Comparison of ENCODE assay signal across 18 cellular contexts in the genomic region with DNA sequence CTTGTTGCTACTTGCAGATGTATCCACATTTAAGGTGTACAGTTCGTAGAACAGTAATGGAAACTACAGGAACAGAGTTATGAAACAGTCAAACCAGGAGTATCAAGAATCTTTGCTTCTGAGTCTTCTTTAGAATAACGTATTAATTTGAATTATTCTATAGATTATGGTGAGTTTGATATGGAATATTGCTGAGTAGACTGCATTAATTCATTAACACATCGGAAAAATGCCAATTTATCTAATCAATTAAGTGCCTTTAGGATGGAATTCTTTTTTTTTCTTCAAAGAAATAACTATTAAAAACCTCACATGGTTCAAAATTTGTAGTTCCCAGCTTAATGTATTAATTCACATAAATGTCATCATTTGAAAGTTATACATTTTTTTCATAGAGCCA. TPM values are rescaled to one million over a fixed set of nuclear protein-coding genes. Genes with fewer than 3 reads are reported as not detected.
DNase-seq lines count a peak whose midpoint lies in the region; ATAC-seq, FAIRE-seq and TF ChIP-seq lines count a peak whose summit lies in the region.
"Had no signal": no experiment of that assay in that cellular context is flagged by ENCODE, and none has a peak within 500 bp of the region (broad histone marks: within the 10 kb centered on the region; RNA-seq: fewer than 3 reads in every experiment).

No MANE protein-coding gene starts in this region.

- no TSS peak for BruUV-seq in HepG2 (replicated peaks; lab: Mats Ljungman, UMichigan)
- no TSS peak for BruUV-seq in K562 (replicated peaks; lab: Mats Ljungman, UMichigan)

- DNase-seq in HepG2 (ENCODE audit: low spot score), result no peak
- DNase-seq in right lobe of liver, result no peak
- no peak for DNase-seq in H54 (ENCODE audit: insufficient read length, low spot score)
- DNase-seq in K562 (ENCODE audit: extremely low read depth in 1 of 4, low spot score in 3 of 4), result no peak
- DNase-seq in naive thymus-derived CD4-positive, alpha-beta T cell, result no peak
- DNase-seq in DMS79 (lab: John Stamatoyannopoulos, UW), result no peak
- DNase-seq in SHP77 treated with DMSO at 0.1 percent for 48 hours (lab: John Stamatoyannopoulos, UW), result no peak
- DNase-seq: 8988T; C1 segment of cervical spinal cord; Caco-2; CD8-positive, alpha-beta T cell; DMS153; GF-D8; GOT3; H7; HCEC 1CT had no signal

- no peak for TF ChIP-seq RAD21 in HepG2 (CRISPR knock-in tag; IDR thresholded peaks at IDR 0.05)
- TF ChIP-seq RAD21 in K562 (CRISPR knock-in tag; conservative IDR thresholded peaks at IDR 0.05 in 1 of 2, IDR thresholded peaks at IDR 0.05 in 1 of 2), result no peak

- no peak for TF ChIP-seq EP300 in HepG2 (IDR thresholded peaks at IDR 0.05; ENCODE audit: low read depth in 2 of 2, low read length in 2 of 2)
- no peak for TF ChIP-seq EP300 in HepG2 (CRISPR knock-in tag; IDR thresholded peaks at IDR 0.05; ENCODE audit: borderline replicate concordance)
- TF ChIP-seq EP300 in K562 (IDR thresholded peaks at IDR 0.05; ENCODE audit: low read length), result no peak

- peaks cover 10 to 59% of the 10 kb centered on the region in 2 experiments; a peak in 4 of 5 replicates for H3K36me3 ChIP-seq in HepG2 (replicated peaks in 1 of 2; ENCODE audit: control insufficient read depth in 1 of 2, insufficient read depth in 2 of 2, low read length in 2 of 2)
- H3K36me3 ChIP-seq in right lobe of liver, result peaks cover 0 to 52% (median 15%) of the 10 kb centered on the region in 4 donors
- H3K36me3 ChIP-seq in K562 (ENCODE audit: control insufficient read depth, insufficient read depth, low read length), result peaks cover 75% of the 10 kb centered on the region
- peaks cover 0 to 65% (median 10%) of the 10 kb centered on the region in 3 experiments for H3K36me3 ChIP-seq in naive thymus-derived CD4-positive, alpha-beta T cell (ENCODE audit: control insufficient read depth in 2 of 3, insufficient read depth in 3 of 3, low read length in 3 of 3)

- H4K20me1 ChIP-seq in HepG2 (ENCODE audit: insufficient read depth, low read length), result no peaks in the 10 kb centered on the region; the same call in 1 of the 2 replicates
- H4K20me1 ChIP-seq in K562 (replicated peaks; ENCODE audit: control insufficient read depth, insufficient read depth, low read length), result no peaks in the 10 kb centered on the region; the same call in 1 of the 2 replicates

- peaks cover 56% of the 10 kb centered on the region for H3K79me2 ChIP-seq in HepG2 (ENCODE audit: insufficient read depth, low read length)
- H3K79me2 ChIP-seq in K562 (ENCODE audit: control insufficient read depth, insufficient read depth, low read length), result peaks cover 77% of the 10 kb centered on the region

- H2AFZ ChIP-seq in HepG2 (ENCODE audit: low read length), result no peak overlapping the region
- H2AFZ ChIP-seq in K562 (ENCODE audit: low read depth, low read length), result no peak overlapping the region

- 97% methylated on average over 3 of the region's 3 CpGs for WGBS in HepG2 (ENCODE audit: low lambda C conversion rate)
- 87% methylated on average over 3 of the region's 3 CpGs for WGBS in right lobe of liver (ENCODE audit: insufficient coverage, low coverage, low lambda C conversion rate, missing lambda C conversion rate)
- 89% methylated on average over 3 of the region's 3 CpGs for WGBS in K562 (ENCODE audit: insufficient coverage, low coverage, missing lambda C conversion rate)

- no peak overlapping the region for H3K4me3 Mint-ChIP-seq in naive thymus-derived CD4-positive, alpha-beta T cell
- H3K4me3 Mint-ChIP-seq: CD8-positive, alpha-beta T cell had no signal

- ATAC-seq in HepG2 (no peak), right lobe of liver (no peak), K562 (no peak)
- no peak for ATAC-seq in naive thymus-derived CD4-positive, alpha-beta T cell
- ATAC-seq: CD8-positive, alpha-beta T cell had no signal

- in situ Hi-C loops in HepG2 (cut with HindIII; ENCODE audit: extremely low pct_ligation_motif_present, low pct_unique_long_range_greater_than_20kb), result loop anchor here (5.0 to 10.0 kb wide), 2 partner anchors 87 to 204 kb away; no protein-coding TSS in a partner anchor
- in situ Hi-C loops in K562 (cut with MboI), result loop anchor here (10.0 kb wide), 1 partner anchor 204 kb away; no protein-coding TSS in a partner anchor

- H3K27ac Mint-ChIP-seq in naive thymus-derived CD4-positive, alpha-beta T cell, result peak overlapping the region in 1 of 9 donors; percentile 48
- H3K27ac Mint-ChIP-seq: CD8-positive, alpha-beta T cell had no signal

- TF ChIP-seq CTCF in HepG2 (CRISPR knock-in tag; IDR thresholded peaks at IDR 0.05) (no peak), right lobe of liver (IDR thresholded peaks at IDR 0.05) (no peak), K562 (IDR thresholded peaks at IDR 0.05 in 2 of 3, conservative IDR thresholded peaks at IDR 0.05 in 1 of 3; ENCODE audit: insufficient read depth in 2 of 3, low read depth in 1 of 3, low read length in 3 of 3) (no peak)

- POLR2A ChIA-PET in HepG2 (lab: Yijun Ruan, JAX), result no interaction called here
- POLR2A ChIA-PET in K562 (lab: Yijun Ruan, JAX), result no interaction called here
- POLR2A ChIA-PET in naive thymus-derived CD4-positive, alpha-beta T cell (lab: Charles Lee), result no interaction called here

- no peak overlapping the region for H3K4me2 ChIP-seq in HepG2 (ENCODE audit: low read depth, low read length)
- H3K4me2 ChIP-seq in K562 (ENCODE audit: insufficient read depth, low read length), result no peak overlapping the region

- H3K4me1 ChIP-seq in HepG2 (ENCODE audit: insufficient read depth, low read length) (peaks cover 33% of the 10 kb centered on the region), right lobe of liver (peaks cover 0 to 13% (median 3%) of the 10 kb centered on the region in 4 donors), K562 (replicated peaks in 1 of 2; ENCODE audit: control insufficient read depth in 2 of 2, insufficient read depth in 2 of 2, low read length in 2 of 2) (peaks cover 11 to 16% of the 10 kb centered on the region in 2 experiments)
- H3K4me1 ChIP-seq in naive thymus-derived CD4-positive, alpha-beta T cell (ENCODE audit: control insufficient read depth in 2 of 2, insufficient read depth in 2 of 2, low read length in 2 of 2), result peaks cover 20 to 25% of the 10 kb centered on the region in 2 donors
- H3K4me1 ChIP-seq: Caco-2 had no signal

- H3K27me3 Mint-ChIP-seq in naive thymus-derived CD4-positive, alpha-beta T cell, result no peaks in the 10 kb centered on the region

- no peak overlapping the region for H3K4me3 ChIP-seq in HepG2 (replicated peaks in 1 of 3; ENCODE audit: insufficient read depth in 1 of 3, low read depth in 2 of 3, low read length in 3 of 3)
- H3K4me3 ChIP-seq in right lobe of liver, result no peak overlapping the region
- no peak overlapping the region for H3K4me3 ChIP-seq in K562
- H3K4me3 ChIP-seq in naive thymus-derived CD4-positive, alpha-beta T cell (ENCODE audit: low read length), result no peak overlapping the region

- TF ChIP-seq POLR2A in HepG2 (IDR thresholded peaks at IDR 0.05; ENCODE audit: insufficient read depth in 1 of 2, low read depth in 2 of 2, low read length in 2 of 2) (no peak), right lobe of liver (IDR thresholded peaks at IDR 0.05) (no peak), H54 (IDR thresholded peaks at IDR 0.05; ENCODE audit: low read depth, low read length) (no peak), K562 (conservative IDR thresholded peaks at IDR 0.05) (no peak)

- H3K27me3 ChIP-seq in HepG2 (ENCODE audit: control insufficient read depth in 1 of 2, insufficient read depth in 2 of 2, low read length in 2 of 2) (no peaks in the 10 kb centered on the region; a peak in 1 of 5 replicates), right lobe of liver (no peaks in the 10 kb centered on the region), K562 (ENCODE audit: control insufficient read depth in 2 of 2, insufficient read depth in 2 of 2, low read length in 2 of 2) (no peaks in the 10 kb centered on the region)
- no peaks in the 10 kb centered on the region for H3K27me3 ChIP-seq in naive thymus-derived CD4-positive, alpha-beta T cell (ENCODE audit: control insufficient read depth in 2 of 2, insufficient read depth in 2 of 2, low read length in 2 of 2)

- no peak overlapping the region for H3K27ac ChIP-seq in HepG2 (ENCODE audit: extremely low read length, insufficient read depth, low read length)
- H3K27ac ChIP-seq in right lobe of liver, result no peak overlapping the region
- no peak overlapping the region for H3K27ac ChIP-seq in K562 (ENCODE audit: extremely low read depth, low read depth, low read length)
- no peak overlapping the region for H3K27ac ChIP-seq in naive thymus-derived CD4-positive, alpha-beta T cell (ENCODE audit: low read depth, low read length)

- FAIRE-seq in HepG2 (lab: Jason Lieb, UNC), result no peak
- FAIRE-seq in H54 (lab: Jason Lieb, UNC), result peak; percentile 78
- FAIRE-seq in K562 (lab: Jason Lieb, UNC), result no peak
- FAIRE-seq: GM12891, GM18507 had no signal

- H3K9me3 ChIP-seq in HepG2 (ENCODE audit: low read length) (no peaks in the 10 kb centered on the region), right lobe of liver (no peaks in the 10 kb centered on the region), K562 (replicated peaks; ENCODE audit: control insufficient read depth, insufficient read depth, low read depth, low read length) (no peaks in the 10 kb centered on the region)
- no peaks in the 10 kb centered on the region for H3K9me3 ChIP-seq in naive thymus-derived CD4-positive, alpha-beta T cell (ENCODE audit: control insufficient read depth in 2 of 3, low read length in 3 of 3)
- H3K9me3 ChIP-seq: Caco-2 had no signal

- H3K36me3 Mint-ChIP-seq in naive thymus-derived CD4-positive, alpha-beta T cell, result peaks cover 5 to 41% (median 17%) of the 10 kb centered on the region in 5 donors

- H3K9me1 ChIP-seq in K562 (ENCODE audit: control insufficient read depth, insufficient read depth, low read length), result no peaks in the 10 kb centered on the region

- no peak overlapping the region for H3K9ac ChIP-seq in HepG2 (ENCODE audit: insufficient read depth, low read depth, low read length)
- H3K9ac ChIP-seq in K562 (ENCODE audit: insufficient read depth in 1 of 2, low read depth in 2 of 2, low read length in 2 of 2), result no peak overlapping the region

- no peaks in the 10 kb centered on the region for H3K9me3 Mint-ChIP-seq in naive thymus-derived CD4-positive, alpha-beta T cell
- H3K9me3 Mint-ChIP-seq: CD8-positive, alpha-beta T cell had no signal

- intact Hi-C loops in HepG2 (cut with micrococcal nuclease; ENCODE audit: unreplicated experiment), result loop anchor here (5.0 kb wide), 1 partner anchor 212 kb away; no protein-coding TSS in a partner anchor
- intact Hi-C loops in right lobe of liver (cut with DNase I), result no loop called here
- intact Hi-C loops in K562 (cut with micrococcal nuclease), result loop anchor here (5.0 kb wide), 1 partner anchor 67 kb away; no protein-coding TSS in a partner anchor
- intact Hi-C loops in naive thymus-derived CD4-positive, alpha-beta T cell (cut with micrococcal nuclease), result no loop called here

- H3K4me1 Mint-ChIP-seq in naive thymus-derived CD4-positive, alpha-beta T cell, result peaks cover 19 to 71% (median 61%) of the 10 kb centered on the region in 7 donors

- CTCF ChIA-PET in HepG2 (lab: Yijun Ruan, JAX; ENCODE audit: low intra/inter-chr PET ratio, low total read pairs), result no interaction called here
- CTCF ChIA-PET in K562 (lab: Yijun Ruan, JAX; ENCODE audit: low intra/inter-chr PET ratio), result no interaction called here
- CTCF ChIA-PET in naive thymus-derived CD4-positive, alpha-beta T cell (lab: Charles Lee), result no interaction called here

RNA-seq across cellular contexts. Expression of a gene that starts 3.8 kb away (rescaled TPM):
- total RNA-seq in HepG2 (2016; rRNA removed; fragmentation: Illumina TruSeq; extraction: Trizol) (125 and 189 TPM in 2 replicates), right lobe of liver (10 to 100 TPM; 15.2 to 23.0 (median 19.7) TPM), K562 (2014; rRNA removed) (130 and 174 TPM in 2 replicates), K562 (2014; rRNA removed; fragmentation: Illumina TruSeq; extraction: Trizol) (170 and 211 TPM in 2 replicates), K562 (2015; rRNA removed; fragmentation: Illumina TruSeq; extraction: Trizol) (153 and 155 TPM in 2 replicates), K562 (2021) (161 and 163 TPM in 2 replicates)
- total RNA-seq in HepG2 (2016; cell fraction: cytosol; rRNA removed; fragmentation: Illumina TruSeq; extraction: Trizol; ENCODE audit: low read depth), result 7.9 and 8.1 TPM in 2 replicates
- 132 and 207 TPM in 2 replicates for total RNA-seq in HepG2 (2016; cell fraction: insoluble cytoplasmic fraction; rRNA removed; fragmentation: Illumina TruSeq; extraction: Trizol)
- 20.3 TPM in 2 replicates for total RNA-seq in HepG2 (2016; cell fraction: membrane; rRNA removed; fragmentation: Illumina TruSeq; extraction: Trizol)
- total RNA-seq in HepG2 (2016; cell fraction: nucleus; rRNA removed; fragmentation: Illumina TruSeq; extraction: Trizol), result 57.2 and 63.1 TPM in 2 replicates
- polyA plus RNA-seq in HepG2 (2011; rRNA removed) (15.9 and 18.4 TPM in 2 replicates), K562 (2011; rRNA removed) (53.7 and 74.3 TPM in 2 replicates), K562 (2014; fragmentation: Illumina TruSeq; extraction: Trizol) (139 and 142 TPM in 2 replicates), K562 (2014; fragmentation: Nextera tagmentation; extraction: Ambion mirVana) (100 to 1,000 TPM; 175 to 227 TPM), K562 (2014; rRNA removed) (100 and 105 TPM in 2 replicates)
- polyA plus RNA-seq in HepG2 (2011; cell fraction: cytosol; rRNA removed), result 17.6 and 17.9 TPM in 2 replicates
- 4.4 and 5.2 TPM in 2 replicates for polyA plus RNA-seq in HepG2 (2011; cell fraction: nucleus; rRNA removed)
- polyA plus RNA-seq in HepG2 (2012), result 34.0 and 48.9 TPM in 2 replicates
- polyA plus RNA-seq in HepG2 (2016; cell fraction: cytosol; fragmentation: Illumina TruSeq; extraction: Trizol; ENCODE audit: low read depth), result 4.8 and 5.4 TPM in 2 replicates
- polyA plus RNA-seq in HepG2 (2016; cell fraction: insoluble cytoplasmic fraction; fragmentation: Illumina TruSeq; extraction: Trizol; ENCODE audit: low read depth), result 129 and 145 TPM in 2 replicates
- polyA plus RNA-seq in HepG2 (2016; cell fraction: membrane; fragmentation: Illumina TruSeq; extraction: Trizol; ENCODE audit: low read depth), result 9.8 and 10.5 TPM in 2 replicates
- polyA plus RNA-seq in HepG2 (2016; cell fraction: nucleus; fragmentation: Illumina TruSeq; extraction: Trizol; ENCODE audit: insufficient read depth, low read depth), result 56.9 and 60.1 TPM in 2 replicates
- 36.9 and 48.0 TPM in 2 replicates for polyA minus RNA-seq in HepG2 (2011; rRNA and poly(A)+ RNA removed; ENCODE audit: low replicate concordance)
- 20.1 and 21.5 TPM in 2 replicates for polyA minus RNA-seq in HepG2 (2011; cell fraction: cytosol; rRNA and poly(A)+ RNA removed)
- 23.4 and 24.2 TPM in 2 replicates for polyA minus RNA-seq in HepG2 (2011; cell fraction: nucleus; rRNA and poly(A)+ RNA removed)
- total RNA-seq in K562 (2011; cell fraction: chromatin; rRNA removed; ENCODE audit: low replicate concordance), result 18.0 and 30.5 TPM in 2 replicates
- 27.0 and 32.6 TPM in 2 replicates for total RNA-seq in K562 (2011; cell fraction: nucleolus; rRNA removed)
- 20.5 and 25.3 TPM in 2 replicates for total RNA-seq in K562 (2011; cell fraction: nucleoplasm; rRNA removed)
- polyA plus RNA-seq in K562 (2011; cell fraction: cytosol; rRNA removed), result 42.4 and 46.0 TPM in 2 replicates
- 27.2 and 35.3 TPM in 2 replicates for polyA plus RNA-seq in K562 (2011; cell fraction: nucleus; rRNA removed)
- 78.0 and 146 TPM in 2 replicates for polyA plus RNA-seq in K562 (2012)
- polyA minus RNA-seq in K562 (2011; rRNA and poly(A)+ RNA removed), result 33.7 and 48.0 TPM in 2 replicates
- 38.7 and 46.1 TPM in 2 replicates for polyA minus RNA-seq in K562 (2011; cell fraction: cytosol; rRNA and poly(A)+ RNA removed)
- polyA minus RNA-seq in K562 (2011; cell fraction: nucleus; rRNA and poly(A)+ RNA removed), result 24.5 and 33.1 TPM in 2 replicates
- total RNA-seq in naive thymus-derived CD4-positive, alpha-beta T cell, result 10 to 100 TPM; 33.1 to 63.2 (median 44.8) TPM
- polyA plus RNA-seq in naive thymus-derived CD4-positive, alpha-beta T cell, result 10 to 100 TPM; 43.5 to 52.7 TPM

RNA-seq across cellular contexts. Expression of a gene that starts 54.2 kb away (rescaled TPM):
- total RNA-seq in HepG2 (2016; rRNA removed; fragmentation: Illumina TruSeq; extraction: Trizol) (6.2 and 7.9 TPM in 2 replicates), right lobe of liver (10 to 100 TPM in 1 of 6 experiments, 1 to 10 TPM in 5; 3.1 to 11.9 (median 6.6) TPM), K562 (2014; rRNA removed) (5.3 and 6.2 TPM in 2 replicates), K562 (2014; rRNA removed; fragmentation: Illumina TruSeq; extraction: Trizol) (15.8 and 18.3 TPM in 2 replicates), K562 (2015; rRNA removed; fragmentation: Illumina TruSeq; extraction: Trizol) (16.6 and 17.8 TPM in 2 replicates), K562 (2021) (12.3 and 13.8 TPM in 2 replicates)
- total RNA-seq in HepG2 (2016; cell fraction: cytosol; rRNA removed; fragmentation: Illumina TruSeq; extraction: Trizol; ENCODE audit: low read depth), result 1.6 and 2.3 TPM in 2 replicates
- total RNA-seq in HepG2 (2016; cell fraction: insoluble cytoplasmic fraction; rRNA removed; fragmentation: Illumina TruSeq; extraction: Trizol), result 5.6 and 9.5 TPM in 2 replicates
- total RNA-seq in HepG2 (2016; cell fraction: membrane; rRNA removed; fragmentation: Illumina TruSeq; extraction: Trizol), result 3.3 and 4.3 TPM in 2 replicates
- total RNA-seq in HepG2 (2016; cell fraction: nucleus; rRNA removed; fragmentation: Illumina TruSeq; extraction: Trizol), result 8.0 and 8.5 TPM in 2 replicates
- polyA plus RNA-seq in HepG2 (2011; rRNA removed) (10.6 and 13.8 TPM in 2 replicates), K562 (2011; rRNA removed) (18.9 and 24.4 TPM in 2 replicates), K562 (2014; fragmentation: Illumina TruSeq; extraction: Trizol) (9.9 and 13.5 TPM in 2 replicates), K562 (2014; fragmentation: Nextera tagmentation; extraction: Ambion mirVana) (1 to 10 TPM; 4.1 to 6.4 TPM), K562 (2014; rRNA removed) (7.9 and 9.0 TPM in 2 replicates)
- polyA plus RNA-seq in HepG2 (2011; cell fraction: cytosol; rRNA removed), result 4.9 and 7.8 TPM in 2 replicates
- polyA plus RNA-seq in HepG2 (2011; cell fraction: nucleus; rRNA removed), result 2.5 and 4.3 TPM in 2 replicates
- polyA plus RNA-seq in HepG2 (2012), result 8.3 and 12.5 TPM in 2 replicates
- 2.8 and 3.8 TPM in 2 replicates for polyA plus RNA-seq in HepG2 (2016; cell fraction: cytosol; fragmentation: Illumina TruSeq; extraction: Trizol; ENCODE audit: low read depth)
- polyA plus RNA-seq in HepG2 (2016; cell fraction: insoluble cytoplasmic fraction; fragmentation: Illumina TruSeq; extraction: Trizol; ENCODE audit: low read depth), result 28.9 and 31.5 TPM in 2 replicates
- 7.1 and 10.2 TPM in 2 replicates for polyA plus RNA-seq in HepG2 (2016; cell fraction: membrane; fragmentation: Illumina TruSeq; extraction: Trizol; ENCODE audit: low read depth)
- 19.2 and 19.5 TPM in 2 replicates for polyA plus RNA-seq in HepG2 (2016; cell fraction: nucleus; fragmentation: Illumina TruSeq; extraction: Trizol; ENCODE audit: insufficient read depth, low read depth)
- polyA minus RNA-seq in HepG2 (2011; rRNA and poly(A)+ RNA removed; ENCODE audit: low replicate concordance), result 2.9 and 3.6 TPM in 2 replicates
- 4.3 TPM in 2 replicates for polyA minus RNA-seq in HepG2 (2011; cell fraction: cytosol; rRNA and poly(A)+ RNA removed)
- polyA minus RNA-seq in HepG2 (2011; cell fraction: nucleus; rRNA and poly(A)+ RNA removed), result 20.0 and 22.9 TPM in 2 replicates
- total RNA-seq in K562 (2011; cell fraction: chromatin; rRNA removed; ENCODE audit: low replicate concordance), result 4.9 and 17.0 TPM in 2 replicates
- total RNA-seq in K562 (2011; cell fraction: nucleolus; rRNA removed), result 2.5 and 3.4 TPM in 2 replicates
- 7.3 and 15.3 TPM in 2 replicates for total RNA-seq in K562 (2011; cell fraction: nucleoplasm; rRNA removed)
- 6.4 and 9.1 TPM in 2 replicates for polyA plus RNA-seq in K562 (2011; cell fraction: cytosol; rRNA removed)
- 7.4 and 12.5 TPM in 2 replicates for polyA plus RNA-seq in K562 (2011; cell fraction: nucleus; rRNA removed)
- 11.6 and 12.1 TPM in 2 replicates for polyA plus RNA-seq in K562 (2012)
- polyA minus RNA-seq in K562 (2011; rRNA and poly(A)+ RNA removed), result 9.0 and 9.5 TPM in 2 replicates
- polyA minus RNA-seq in K562 (2011; cell fraction: cytosol; rRNA and poly(A)+ RNA removed), result 3.5 and 6.1 TPM in 2 replicates
- polyA minus RNA-seq in K562 (2011; cell fraction: nucleus; rRNA and poly(A)+ RNA removed), result 7.7 and 13.2 TPM in 2 replicates
- 10 to 100 TPM; 11.3 to 23.8 (median 12.8) TPM for total RNA-seq in naive thymus-derived CD4-positive, alpha-beta T cell
- polyA plus RNA-seq in naive thymus-derived CD4-positive, alpha-beta T cell, result 10 to 100 TPM; 12.3 to 19.2 TPM

Comparison
In these comparisons a context has a peak if more than half of its experiments do, and no peak if none do; other contexts are left out.
1. intact Hi-C loops: an anchor here in HepG2 (5.0 kb wide) and K562 (5.0 kb wide); none called in right lobe of liver and naive thymus-derived CD4-positive, alpha-beta T cell.